Comparison of ENCODE assay signal across 11 cellular contexts in the genomic region with DNA sequence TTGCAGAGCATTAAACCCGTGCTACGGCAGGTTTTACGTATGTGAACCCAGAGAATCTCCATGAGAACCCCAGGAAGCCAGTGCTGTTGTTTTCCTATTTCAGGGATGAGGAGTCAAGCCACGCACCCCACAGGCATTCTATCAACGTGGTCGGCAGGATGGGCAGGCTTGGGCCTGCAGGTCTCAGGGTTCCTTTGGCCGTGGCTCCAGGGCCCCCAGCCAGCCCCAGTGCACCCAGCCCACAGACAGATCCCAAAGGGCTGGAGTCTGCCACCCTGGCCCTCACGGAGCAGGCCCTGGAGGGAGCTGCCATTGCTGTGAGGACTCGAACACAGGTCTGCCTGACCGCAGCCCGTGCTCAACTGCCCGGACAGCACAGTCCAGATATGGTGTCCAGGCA.
DNase-seq lines count a peak whose midpoint lies in the region; ATAC-seq and TF ChIP-seq lines count a peak whose summit lies in the region.
"Had no signal": no experiment of that assay in that cellular context is flagged by ENCODE, and none has a peak within 500 bp of the region (broad histone marks: within the 10 kb centered on the region; RNA-seq: fewer than 3 reads in every experiment).

No MANE protein-coding gene starts in this region.

- peaks cover under 1% of the 10 kb centered on the region for H3K4me1 Mint-ChIP-seq in activated naive CD4-positive, alpha-beta T cell treated with anti-CD3 and anti-CD28 coated beads, Interleukin-2, amount 10 ng/mL, durations not matched to agents 7 days and 5 days

- no peak for TF ChIP-seq POLR2A in adrenal gland (IDR thresholded peaks at IDR 0.05)

- H3K36me3 ChIP-seq in adrenal gland (replicated peaks in 1 of 2) = peaks cover 0 to 13% of the 10 kb centered on the region in 2 donors
- H3K36me3 ChIP-seq in skeletal muscle tissue (ENCODE audit: control insufficient read depth in 3 of 3, insufficient read depth in 3 of 3, low read length in 3 of 3) = no peaks in the 10 kb centered on the region

- TF ChIP-seq CTCF in C4-2B (conservative IDR thresholded peaks at IDR 0.05) (no peak), adrenal gland (IDR thresholded peaks at IDR 0.05) (no peak), foreskin keratinocyte (conservative IDR thresholded peaks at IDR 0.05) (no peak)

- peak; percentile 37 for ATAC-seq in foreskin keratinocyte
- ATAC-seq in HG03159 (IDR thresholded peaks at IDR 0.05; ENCODE audit: unreplicated experiment) = no peak

- WGBS in adrenal gland, 4 donors = 65 to 79% (median 73%) methylated on average over 5 to 12 of the region's 12 CpGs

- H3K27ac ChIP-seq in C4-2B = peak overlapping the region; percentile 60; the same call in 1 of the 2 replicates
- H3K27ac ChIP-seq in adrenal gland = peak overlapping the region in 4 of 5 donors; percentile 28 to 89 (median 61)
- peak overlapping the region; percentile 58 for H3K27ac ChIP-seq in foreskin keratinocyte
- peak overlapping the region; percentile 12 for H3K27ac ChIP-seq in skeletal muscle tissue (ENCODE audit: low read depth, low read length)

- H3K4me1 ChIP-seq in adrenal gland (replicated peaks in 1 of 2) (peaks cover 22 to 46% of the 10 kb centered on the region in 2 donors), foreskin keratinocyte (peaks cover 40% of the 10 kb centered on the region), skeletal muscle tissue (ENCODE audit: control insufficient read depth in 3 of 3, insufficient read depth in 3 of 3, low read length in 3 of 3) (peaks cover 23 to 42% (median 39%) of the 10 kb centered on the region in 3 donors)

- H3K27me3 Mint-ChIP-seq in activated naive CD4-positive, alpha-beta T cell treated with anti-CD3 and anti-CD28 coated beads, Interleukin-2, amount 10 ng/mL, durations not matched to agents 7 days and 5 days = no peaks in the 10 kb centered on the region

- CTCF ChIA-PET in activated naive CD4-positive, alpha-beta T cell treated with anti-CD3 and anti-CD28 coated beads, Interleukin-2, amount 10 ng/mL, durations not matched to agents 7 days and 5 days (lab: Charles Lee) = no interaction called here

- no peaks in the 10 kb centered on the region for H3K9me3 ChIP-seq in adrenal gland (replicated peaks in 1 of 3)
- no peaks in the 10 kb centered on the region for H3K9me3 ChIP-seq in skeletal muscle tissue (ENCODE audit: control insufficient read depth in 3 of 3, low read length in 3 of 3)

- H3K27me3 ChIP-seq in adrenal gland = no peaks in the 10 kb centered on the region
- no peaks in the 10 kb centered on the region for H3K27me3 ChIP-seq in foreskin keratinocyte
- H3K27me3 ChIP-seq in skeletal muscle tissue (ENCODE audit: control insufficient read depth in 3 of 3, insufficient read depth in 3 of 3, low read length in 3 of 3) = peaks cover 0 to 7% (median 0%) of the 10 kb centered on the region in 3 donors

- no peak overlapping the region for H3K27ac Mint-ChIP-seq in activated naive CD4-positive, alpha-beta T cell treated with anti-CD3 and anti-CD28 coated beads, Interleukin-2, amount 10 ng/mL, durations not matched to agents 7 days and 5 days

- H3K4me3 ChIP-seq in adrenal gland (no peak overlapping the region), skeletal muscle tissue (ENCODE audit: low read length in 3 of 3) (no peak overlapping the region)

- no peak for DNase-seq in adrenal gland
- DNase-seq in foreskin keratinocyte = peak in 1 of 2 donors; percentile 42
- DNase-seq in NCI-H1436 (lab: John Stamatoyannopoulos, UW) = no peak
- DNase-seq in DMS 273 (lab: John Stamatoyannopoulos, UW; ENCODE audit: unreplicated experiment) = no peak
- no peak for DNase-seq in activated naive CD4-positive, alpha-beta T cell treated with anti-CD3 and anti-CD28 coated beads, Interleukin-2, amount 10 ng/mL, durations not matched to agents 7 days and 5 days
- DNase-seq: NCI-H1417, NCI-H510A treated with DMSO at 0.1 percent for 48 hours, OCI-M1 had no signal

- intact Hi-C loops in adrenal gland (cut with DNase I) = no loop called here

- H3K9ac ChIP-seq in skeletal muscle tissue (ENCODE audit: low read depth in 1 of 3, low read length in 3 of 3) = peak overlapping the region in 2 of 3 donors; percentile 12 to 40

- H3K4me3 Mint-ChIP-seq in activated naive CD4-positive, alpha-beta T cell treated with anti-CD3 and anti-CD28 coated beads, Interleukin-2, amount 10 ng/mL, durations not matched to agents 7 days and 5 days = no peak overlapping the region

- H3K9me3 Mint-ChIP-seq in activated naive CD4-positive, alpha-beta T cell treated with anti-CD3 and anti-CD28 coated beads, Interleukin-2, amount 10 ng/mL, durations not matched to agents 7 days and 5 days = no peaks in the 10 kb centered on the region

- H3K36me3 Mint-ChIP-seq in activated naive CD4-positive, alpha-beta T cell treated with anti-CD3 and anti-CD28 coated beads, Interleukin-2, amount 10 ng/mL, durations not matched to agents 7 days and 5 days = peaks cover 15% of the 10 kb centered on the region
